8 cellular contexts compared by ENCODE assay signal in genomic region chr16:68064791-68065365, GRCh38. TPM values are rescaled to one million over a fixed set of nuclear protein-coding genes. Genes with fewer than 3 reads are reported as not detected.
DNase-seq lines count a peak whose midpoint lies in the region; ATAC-seq and TF ChIP-seq lines count a peak whose summit lies in the region.

No MANE protein-coding gene starts in this region.

- peak; percentile 62 for ATAC-seq in activated naive CD8-positive, alpha-beta T cell treated with anti-CD3 and anti-CD28 coated beads, Interleukin-2, amount 10 ng/mL, durations not matched to agents 7 days and 5 days (ENCODE audit: low read depth)
- ATAC-seq in heart right ventricle (peak; percentile 75 to 85 (median 80)), GM18517 (IDR thresholded peaks at IDR 0.05; ENCODE audit: unreplicated experiment) (no peak), GM19455 (IDR thresholded peaks at IDR 0.05; ENCODE audit: unreplicated experiment) (no peak)

- peaks cover 0 to 47% (median 0%) of the 10 kb centered on the region in 9 donors for H3K36me3 ChIP-seq in heart right ventricle

- no peaks in the 10 kb centered on the region for H3K27me3 ChIP-seq in heart right ventricle

- intact Hi-C loops in heart right ventricle (cut with DNase I), result loop anchor here in 3 of 10 donors (5.0 to 10.0 kb wide), 3 partner anchors 250 to 393 kb away; no protein-coding TSS in a partner anchor

- H3K9me3 Mint-ChIP-seq in activated naive CD8-positive, alpha-beta T cell treated with anti-CD3 and anti-CD28 coated beads, Interleukin-2, amount 10 ng/mL, durations not matched to agents 7 days and 5 days, result no peaks in the 10 kb centered on the region

- peak; percentile 64 to 89 (median 81) for TF ChIP-seq CTCF in heart right ventricle (IDR thresholded peaks at IDR 0.05)

- H3K9me3 ChIP-seq in heart right ventricle, result no peaks in the 10 kb centered on the region

- H3K4me1 ChIP-seq in heart right ventricle, result peaks cover 5 to 62% (median 26%) of the 10 kb centered on the region in 9 donors

- peak overlapping the region; percentile 95 for H3K27ac Mint-ChIP-seq in activated naive CD8-positive, alpha-beta T cell treated with anti-CD3 and anti-CD28 coated beads, Interleukin-2, amount 10 ng/mL, durations not matched to agents 7 days and 5 days

- H3K4me3 Mint-ChIP-seq in activated naive CD8-positive, alpha-beta T cell treated with anti-CD3 and anti-CD28 coated beads, Interleukin-2, amount 10 ng/mL, durations not matched to agents 7 days and 5 days, result peak overlapping the region; percentile 45

- peaks cover 65% of the 10 kb centered on the region for H3K4me1 Mint-ChIP-seq in activated naive CD8-positive, alpha-beta T cell treated with anti-CD3 and anti-CD28 coated beads, Interleukin-2, amount 10 ng/mL, durations not matched to agents 7 days and 5 days

- no peak overlapping the region for H3K4me3 ChIP-seq in heart right ventricle

- H3K27ac ChIP-seq in heart right ventricle, result peak overlapping the region in 6 of 10 donors; percentile 12 to 75 (median 30)

- H3K36me3 Mint-ChIP-seq in activated naive CD8-positive, alpha-beta T cell treated with anti-CD3 and anti-CD28 coated beads, Interleukin-2, amount 10 ng/mL, durations not matched to agents 7 days and 5 days, result peaks cover 29% of the 10 kb centered on the region

- POLR2A ChIA-PET in activated naive CD8-positive, alpha-beta T cell treated with anti-CD3 and anti-CD28 coated beads, Interleukin-2, amount 10 ng/mL, durations not matched to agents 7 days and 5 days (lab: Charles Lee), result interaction anchor here (1.4 to 3.4 kb wide), 3 partner anchors 10 to 129 kb away, joined by 3 to 11 read pairs (median 4); partner anchors contain the start of gene PSMB10

- no peaks in the 10 kb centered on the region for H3K27me3 Mint-ChIP-seq in activated naive CD8-positive, alpha-beta T cell treated with anti-CD3 and anti-CD28 coated beads, Interleukin-2, amount 10 ng/mL, durations not matched to agents 7 days and 5 days

- 46 to 50% methylated on average over 2 of the region's 2 CpGs for WGBS in heart right ventricle, 2 donors

- in situ Hi-C loops in KBM-7 (cut with MboI; ENCODE audit: low pct_unique_long_range_greater_than_20kb, low sequenced_read_pairs), result no loop called here

- DNase-seq in EH (ENCODE audit: low read depth), result peak; percentile 92
- peak; percentile 71 for DNase-seq in KBM-7
- peak; percentile 67 for DNase-seq in SW480 (ENCODE audit: low spot score)
- peak; percentile 77 for DNase-seq in activated naive CD8-positive, alpha-beta T cell treated with anti-CD3 and anti-CD28 coated beads, Interleukin-2, amount 10 ng/mL, durations not matched to agents 7 days and 5 days
- DNase-seq in heart right ventricle, result peak; percentile 66 to 77
- peak; percentile 42 for DNase-seq in putamen (ENCODE audit: low spot score)

RNA-seq across cellular contexts. Expression of gene NFATC3, which starts 20.3 kb away (rescaled TPM):
- 100 to 1,000 TPM; 132 to 139 TPM for total RNA-seq in activated naive CD8-positive, alpha-beta T cell treated with anti-CD3 and anti-CD28 coated beads, Interleukin-2, amount 10 ng/mL, durations not matched to agents 7 days and 5 days
- total RNA-seq in heart right ventricle, result 10 to 100 TPM; 19.8 to 32.9 (median 25.1) TPM
- 1 to 10 TPM; 6.3 to 9.2 TPM for polyA plus RNA-seq in heart right ventricle

RNA-seq across cellular contexts. Expression of gene DUS2, which starts 41.8 kb away (rescaled TPM):
- 10 to 100 TPM; 21.1 to 25.2 TPM for total RNA-seq in activated naive CD8-positive, alpha-beta T cell treated with anti-CD3 and anti-CD28 coated beads, Interleukin-2, amount 10 ng/mL, durations not matched to agents 7 days and 5 days
- 10 to 100 TPM in 2 of 10 donors, 1 to 10 TPM in 8; 4.8 to 13.1 (median 7.2) TPM for total RNA-seq in heart right ventricle
- polyA plus RNA-seq in heart right ventricle, result 1 to 10 TPM; 4.2 to 9.6 TPM

RNA-seq across cellular contexts. Expression of gene DDX28, which starts 41.8 kb away (rescaled TPM):
- total RNA-seq in activated naive CD8-positive, alpha-beta T cell treated with anti-CD3 and anti-CD28 coated beads, Interleukin-2, amount 10 ng/mL, durations not matched to agents 7 days and 5 days, result 10 to 100 TPM; 15.2 to 17.0 TPM
- 10 to 100 TPM in 4 of 10 donors, 1 to 10 TPM in 6; 8.4 to 13.1 (median 9.7) TPM for total RNA-seq in heart right ventricle
- polyA plus RNA-seq in heart right ventricle, result 1 to 10 TPM; 5.3 to 9.6 TPM

RNA-seq across cellular contexts. Expression of gene DPEP2NB, which starts 49.2 kb away (rescaled TPM):
- total RNA-seq in activated naive CD8-positive, alpha-beta T cell treated with anti-CD3 and anti-CD28 coated beads, Interleukin-2, amount 10 ng/mL, durations not matched to agents 7 days and 5 days, result not detected
- total RNA-seq in heart right ventricle, result not detected
- polyA plus RNA-seq in heart right ventricle, result not detected

Comparison
In these comparisons a context has a peak if more than half of its experiments do, and no peak if none do; other contexts are left out.
1. DNase-seq: peak in every context shown above with its lines; median percentile 92 in EH; 77 in activated naive CD8-positive, alpha-beta T cell treated with anti-CD3 and anti-CD28 coated beads, Interleukin-2, amount 10 ng/mL, durations not matched to agents 7 days and 5 days; 72 in heart right ventricle; 71 in KBM-7; 67 in SW480; 42 in putamen.
2. ATAC-seq: peak in activated naive CD8-positive, alpha-beta T cell treated with anti-CD3 and anti-CD28 coated beads, Interleukin-2, amount 10 ng/mL, durations not matched to agents 7 days and 5 days (single experiment) and heart right ventricle (8 of 8); none in GM18517 (single experiment) and GM19455 (single experiment).